ENCODE assay signal across 25 cellular contexts in genomic region chr13:94063096-94063495, GRCh38.
DNase-seq lines count a peak whose midpoint lies in the region; ATAC-seq, FAIRE-seq and TF ChIP-seq lines count a peak whose summit lies in the region.
"Had no signal": no experiment of that assay in that cellular context is flagged by ENCODE, and none has a peak within 500 bp of the region (broad histone marks: within the 10 kb centered on the region; RNA-seq: fewer than 3 reads in every experiment).

No MANE protein-coding gene starts in this region.

- H3K27ac ChIP-seq in astrocyte (ENCODE audit: low read depth, low read length) (no peak overlapping the region), psoas muscle (no peak overlapping the region)
- H3K27ac ChIP-seq: gastrocnemius medialis, parathyroid adenoma, PC-9, SJCRH30 had no signal

- no peak overlapping the region for H3K4me3 ChIP-seq in astrocyte (ENCODE audit: insufficient read depth, low read depth, low read length)
- no peak overlapping the region for H3K4me3 ChIP-seq in fibroblast of villous mesenchyme (ENCODE audit: low read depth, low read length)
- no peak overlapping the region for H3K4me3 ChIP-seq in psoas muscle
- H3K4me3 ChIP-seq: gastrocnemius medialis, PC-9, SJCRH30, skin epidermis had no signal

- H3K4me1 Mint-ChIP-seq in astrocyte (ENCODE audit: low read depth, unreplicated experiment): peaks cover 52% of the 10 kb centered on the region
- peaks cover 70% of the 10 kb centered on the region for H3K4me1 Mint-ChIP-seq in osteocyte (ENCODE audit: unreplicated experiment)
- H3K4me1 Mint-ChIP-seq: activated T-helper 17 cell treated with anti-CD3 and anti-CD28 coated beads, Interleukin-2, amount 50 U/mL, for 72 hours had no signal

- peaks cover 9% of the 10 kb centered on the region for H3K4me1 ChIP-seq in astrocyte (ENCODE audit: insufficient read depth, low read length)
- H3K4me1 ChIP-seq in psoas muscle: no peaks in the 10 kb centered on the region
- H3K4me1 ChIP-seq: gastrocnemius medialis, parathyroid adenoma, SJCRH30 had no signal

- FAIRE-seq in astrocyte (lab: Jason Lieb, UNC): no peak
- FAIRE-seq: urothelium cell line had no signal

- DNase-seq in GM04503 (ENCODE audit: low read depth) (peak; percentile 50), astrocyte (ENCODE audit: low read depth) (peak; percentile 56), fibroblast of villous mesenchyme (ENCODE audit: low read depth) (peak; percentile 67), osteocyte (ENCODE audit: extremely low spot score, unreplicated experiment) (no peak), middle frontal gyrus (ENCODE audit: extremely low spot score, low spot score) (no peak), psoas muscle (no peak)
- DNase-seq in activated CD4-positive, alpha-beta T cell treated with anti-CD3 and anti-CD28 coated beads, Interleukin-2, amount 50 U/mL, for 48 hours: no peak
- DNase-seq: activated CD4-positive, CD25-positive, alpha-beta regulatory T cell treated with anti-CD3 and anti-CD28 coated beads, Interleukin-2, amount 50 U/mL, for 72 hours; BE2C; cerebellar nuclear complex; endodermal cell; gastrocnemius medialis; left colon; NCI-H1417 treated with DMSO at 0.1 percent for 48 hours; NCI-H2171 treated with DMSO at 0.1 percent for 48 hours; NCI-H774; PC-9; SJCRH30; stimulated activated CD4-positive, alpha-beta T cell treated with anti-CD3 and anti-CD28 coated beads, Interleukin-4, amount 100 ng/mL, for 24 hours; T-helper 9 cell had no signal

- H3K9me3 ChIP-seq in astrocyte (ENCODE audit: insufficient read depth, low read depth, low read length): no peaks in the 10 kb centered on the region
- no peaks in the 10 kb centered on the region for H3K9me3 ChIP-seq in psoas muscle
- H3K9me3 ChIP-seq: BE2C, gastrocnemius medialis, SJCRH30 had no signal

- no peak for TF ChIP-seq CTCF in astrocyte (IDR thresholded peaks at IDR 0.05; ENCODE audit: insufficient read depth, low read depth, low read length)
- TF ChIP-seq CTCF in fibroblast of villous mesenchyme (IDR thresholded peaks at IDR 0.05; ENCODE audit: insufficient read depth, low read depth, low read length): no peak
- no peak for TF ChIP-seq CTCF in osteocyte (IDR thresholded peaks at IDR 0.05)
- no peak for TF ChIP-seq CTCF in psoas muscle (IDR thresholded peaks at IDR 0.05)

- no peak for ATAC-seq in HG03354 (IDR thresholded peaks at IDR 0.05; ENCODE audit: poor library complexity, severe bottlenecking, unreplicated experiment)
- ATAC-seq in psoas muscle: no peak
- ATAC-seq: activated T-helper 17 cell treated with anti-CD3 and anti-CD28 coated beads, Interleukin-2, amount 50 U/mL, for 72 hours; gastrocnemius medialis; left colon had no signal

- H3K79me2 ChIP-seq in astrocyte (ENCODE audit: insufficient read depth, low read length): no peaks in the 10 kb centered on the region
- H3K79me2 ChIP-seq: parathyroid adenoma had no signal

- H3K27me3 ChIP-seq in astrocyte (ENCODE audit: insufficient read depth, low read length) (no peaks in the 10 kb centered on the region), psoas muscle (ENCODE audit: insufficient read depth in 3 of 3, low read length in 2 of 3) (no peaks in the 10 kb centered on the region)
- H3K27me3 ChIP-seq: BE2C, gastrocnemius medialis, SJCRH30 had no signal

- H2AFZ ChIP-seq in astrocyte (ENCODE audit: low read depth, low read length): no peak overlapping the region
- H2AFZ ChIP-seq: parathyroid adenoma, PC-9 had no signal

- H3K9ac ChIP-seq in astrocyte (ENCODE audit: low read length): no peak overlapping the region
- H3K9ac ChIP-seq: parathyroid adenoma had no signal

- intact Hi-C loops in psoas muscle (cut with DNase I): no loop called here

- peak overlapping the region; percentile 88 for H3K27ac Mint-ChIP-seq in astrocyte (ENCODE audit: unreplicated experiment)
- H3K27ac Mint-ChIP-seq in osteocyte (ENCODE audit: unreplicated experiment): peak overlapping the region; percentile 56
- H3K27ac Mint-ChIP-seq: activated T-helper 17 cell treated with anti-CD3 and anti-CD28 coated beads, Interleukin-2, amount 50 U/mL, for 72 hours; endodermal cell had no signal

- H3K27me3 Mint-ChIP-seq in astrocyte (ENCODE audit: low read depth, unreplicated experiment) (no peaks in the 10 kb centered on the region), osteocyte (ENCODE audit: unreplicated experiment) (no peaks in the 10 kb centered on the region)

- H3K9me3 Mint-ChIP-seq in astrocyte (ENCODE audit: unreplicated experiment) (no peaks in the 10 kb centered on the region), osteocyte (ENCODE audit: unreplicated experiment) (no peaks in the 10 kb centered on the region)
- H3K9me3 Mint-ChIP-seq: activated T-helper 17 cell treated with anti-CD3 and anti-CD28 coated beads, Interleukin-2, amount 50 U/mL, for 72 hours; endodermal cell had no signal

- peak overlapping the region; percentile 13 for H3K4me2 ChIP-seq in astrocyte (ENCODE audit: low read length)
- H3K4me2 ChIP-seq: PC-9 had no signal

- no peak overlapping the region for H3K4me3 Mint-ChIP-seq in astrocyte (ENCODE audit: unreplicated experiment)
- H3K4me3 Mint-ChIP-seq in osteocyte (ENCODE audit: unreplicated experiment): no peak overlapping the region
- H3K4me3 Mint-ChIP-seq: activated T-helper 17 cell treated with anti-CD3 and anti-CD28 coated beads, Interleukin-2, amount 50 U/mL, for 72 hours; endodermal cell had no signal

- H4K20me1 ChIP-seq in astrocyte (ENCODE audit: insufficient read depth, low read length): no peaks in the 10 kb centered on the region

- H3K36me3 Mint-ChIP-seq in astrocyte (ENCODE audit: low read depth, unreplicated experiment) (no peaks in the 10 kb centered on the region), osteocyte (ENCODE audit: unreplicated experiment) (peaks cover 3% of the 10 kb centered on the region)

- H3K36me3 ChIP-seq in astrocyte (ENCODE audit: insufficient read depth, low read length): no peaks in the 10 kb centered on the region
- H3K36me3 ChIP-seq in psoas muscle (ENCODE audit: insufficient read depth in 1 of 2, low read depth in 1 of 2): no peaks in the 10 kb centered on the region
- H3K36me3 ChIP-seq: BE2C, gastrocnemius medialis, SJCRH30 had no signal

Comparison
In these comparisons a context has a peak if more than half of its experiments do, and no peak if none do; other contexts are left out.
1. DNase-seq: peak in GM04503 (single experiment), astrocyte (single experiment) and fibroblast of villous mesenchyme (single experiment); none in osteocyte (single experiment), middle frontal gyrus (single experiment), psoas muscle (0 of 2) and activated CD4-positive, alpha-beta T cell treated with anti-CD3 and anti-CD28 coated beads, Interleukin-2, amount 50 U/mL, for 48 hours (0 of 2).